ENCODE assay signal across 8 cellular contexts in genomic region chr14:69480136-69480535, GRCh38. TPM values are rescaled to one million over a fixed set of nuclear protein-coding genes. Genes with fewer than 3 reads are reported as not detected.
"Had no signal": no experiment of that assay in that cellular context is flagged by ENCODE, and none has a peak within 500 bp of the region (broad histone marks: within the 10 kb centered on the region; RNA-seq: fewer than 3 reads in every experiment).

No MANE protein-coding gene starts in this region.

- ATAC-seq: GM23338, HepG2, K562 had no signal

- H3K4me2 ChIP-seq: GM23338 had no signal

- H3K4me3 ChIP-seq: GM23338, K562 had no signal

- H2AFZ ChIP-seq: GM23338 had no signal

- H3K27ac ChIP-seq: HL-60 had no signal

- DNase-seq: H9, HCEC 1CT, KG1 had no signal

RNA-seq across cellular contexts. Expression of gene PLEKHD1, which starts 4.4 kb away (rescaled TPM):
- total RNA-seq: HepG2, HT1080, K562 had no signal
- polyA plus RNA-seq: K562 had no signal
